In genomic region chr10:70355234-70356021, GRCh38 we compare ENCODE assay signal across 9 cellular contexts. TPM values are rescaled to one million over a fixed set of nuclear protein-coding genes. Genes with fewer than 3 reads are reported as not detected.
DNase-seq lines count a peak whose midpoint lies in the region; ATAC-seq, FAIRE-seq and TF ChIP-seq lines count a peak whose summit lies in the region.
"Had no signal": no experiment of that assay in that cellular context is flagged by ENCODE, and none has a peak within 500 bp of the region (broad histone marks: within the 10 kb centered on the region; RNA-seq: fewer than 3 reads in every experiment).

No MANE protein-coding gene starts in this region.

- no peaks in the 10 kb centered on the region for H3K36me3 Mint-ChIP-seq in central memory CD8-positive, alpha-beta T cell (ENCODE audit: insufficient read depth)

- ATAC-seq in GM21390 (IDR thresholded peaks at IDR 0.05; ENCODE audit: unreplicated experiment): peak; percentile 69
- ATAC-seq in HG03575 (IDR thresholded peaks at IDR 0.05; ENCODE audit: extremely low read depth, insufficient number of reproducible peaks, low FRiP score, unreplicated experiment): peak; percentile 54
- ATAC-seq in central memory CD8-positive, alpha-beta T cell (replicated peaks; ENCODE audit: extremely low read depth, poor library complexity, severe bottlenecking): peak; percentile 52

- peaks cover 17% of the 10 kb centered on the region for H3K4me1 Mint-ChIP-seq in central memory CD8-positive, alpha-beta T cell

- DNase-seq in GM12891 (ENCODE audit: insufficient read length, low spot score) (no peak), NCI-H1436 treated with DMSO at 0.1 percent for 48 hours (lab: John Stamatoyannopoulos, UW) (no peak), NCI-H2227 treated with DMSO at 0.1 percent for 48 hours (lab: John Stamatoyannopoulos, UW) (no peak)
- DNase-seq in central memory CD8-positive, alpha-beta T cell (ENCODE audit: low spot score in 2 of 2): no peak
- DNase-seq in stimulated activated naive CD4-positive, alpha-beta T cell treated with Interleukin-2 at 50 U/mL for 16 hours (lab: John Stamatoyannopoulos, UW): no peak
- no peak for DNase-seq in activated effector memory CD4-positive, alpha-beta T cell treated with anti-CD3 and anti-CD28 coated beads, Interleukin-2, amount 50 U/mL, for 16 hours

- H3K27me3 Mint-ChIP-seq in central memory CD8-positive, alpha-beta T cell: no peaks in the 10 kb centered on the region

- H3K4me3 Mint-ChIP-seq in central memory CD8-positive, alpha-beta T cell: peak overlapping the region; percentile 76

- H3K9me3 Mint-ChIP-seq in central memory CD8-positive, alpha-beta T cell: no peaks in the 10 kb centered on the region

- peak overlapping the region; percentile 52 for H3K27ac Mint-ChIP-seq in central memory CD8-positive, alpha-beta T cell (ENCODE audit: low read depth)

- peak; percentile 95 for FAIRE-seq in GM12891 (lab: Jason Lieb, UNC)
- FAIRE-seq: astrocyte had no signal

- no peak for TF ChIP-seq POLR2A in GM12891 (IDR thresholded peaks at IDR 0.05; ENCODE audit: low read depth, low read length)

TF ChIP-seq in GM12891, 5 proteins besides CTCF, POLR2A, EP300 and RAD21:
- TF ChIP-seq TAF1 (IDR thresholded peaks at IDR 0.05; ENCODE audit: low read depth, low read length) (no peak), PAX5 (IDR thresholded peaks at IDR 0.05; ENCODE audit: insufficient read depth, low read length, severe bottlenecking) (no peak), POLR2AphosphoS5 (IDR thresholded peaks at IDR 0.05; ENCODE audit: low read depth, low read length) (peak; percentile 43; the same call in 1 of the 2 replicates), POU2F2 (IDR thresholded peaks at IDR 0.05; ENCODE audit: low read depth, low read length) (no peak), SPI1 (IDR thresholded peaks at IDR 0.05; ENCODE audit: low read depth, low read length) (peak; percentile 97)

RNA-seq across cellular contexts. Expression of gene LRRC20, which starts 27.0 kb away (rescaled TPM):
- 11.6 TPM for polyA plus RNA-seq in GM12891 (2012; ENCODE audit: low read depth, missing spikeins)

RNA-seq across cellular contexts. Expression of gene EIF4EBP2, which starts 48.5 kb away (rescaled TPM):
- 16.1 TPM for polyA plus RNA-seq in GM12891 (2012; ENCODE audit: low read depth, missing spikeins)
